1 cellular context compared by ENCODE assay signal in genomic region chr13:41018583-41018909, GRCh38.
TF ChIP-seq lines count a peak whose summit lies in the region.

No MANE protein-coding gene starts in this region.

TF ChIP-seq in GM12878, 131 proteins besides CTCF, POLR2A, EP300 and RAD21 (continued from another document):
- TF ChIP-seq, protein P1, sequence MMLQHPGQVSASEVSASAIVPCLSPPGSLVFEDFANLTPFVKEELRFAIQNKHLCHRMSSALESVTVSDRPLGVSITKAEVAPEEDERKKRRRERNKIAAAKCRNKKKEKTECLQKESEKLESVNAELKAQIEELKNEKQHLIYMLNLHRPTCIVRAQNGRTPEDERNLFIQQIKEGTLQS (IDR thresholded peaks at IDR 0.05; ENCODE audit: borderline replicate concordance, extremely low read depth, low read depth, low read length) = no peak
- TF ChIP-seq MTA2 (IDR thresholded peaks at IDR 0.05; ENCODE audit: low read depth) = no peak
- TF ChIP-seq RAD51 (IDR thresholded peaks at IDR 0.05) = no peak
- TF ChIP-seq, protein P2, sequence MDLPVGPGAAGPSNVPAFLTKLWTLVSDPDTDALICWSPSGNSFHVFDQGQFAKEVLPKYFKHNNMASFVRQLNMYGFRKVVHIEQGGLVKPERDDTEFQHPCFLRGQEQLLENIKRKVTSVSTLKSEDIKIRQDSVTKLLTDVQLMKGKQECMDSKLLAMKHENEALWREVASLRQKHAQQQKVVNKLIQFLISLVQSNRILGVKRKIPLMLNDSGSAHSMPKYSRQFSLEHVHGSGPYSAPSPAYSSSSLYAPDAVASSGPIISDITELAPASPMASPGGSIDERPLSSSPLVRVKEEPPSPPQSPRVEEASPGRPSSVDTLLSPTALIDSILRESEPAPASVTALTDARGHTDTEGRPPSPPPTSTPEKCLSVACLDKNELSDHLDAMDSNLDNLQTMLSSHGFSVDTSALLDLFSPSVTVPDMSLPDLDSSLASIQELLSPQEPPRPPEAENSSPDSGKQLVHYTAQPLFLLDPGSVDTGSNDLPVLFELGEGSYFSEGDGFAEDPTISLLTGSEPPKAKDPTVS (IDR thresholded peaks at IDR 0.05; ENCODE audit: low read depth, low read length) = no peak
- TF ChIP-seq MYB (IDR thresholded peaks at IDR 0.05; ENCODE audit: borderline replicate concordance, low read depth, low read length) = no peak
- no peak for TF ChIP-seq EZH2 (IDR thresholded peaks at IDR 0.05; ENCODE audit: borderline replicate concordance, control insufficient read depth, low read depth, low read length)
- no peak for TF ChIP-seq STAT3 (IDR thresholded peaks at IDR 0.05; ENCODE audit: low read depth, low read length)
- no peak for TF ChIP-seq MEF2A (IDR thresholded peaks at IDR 0.05; ENCODE audit: insufficient read depth, low read depth, low read length)
- TF ChIP-seq ZNF207 (IDR thresholded peaks at IDR 0.05; ENCODE audit: borderline replicate concordance) = no peak
- TF ChIP-seq MLLT1 (IDR thresholded peaks at IDR 0.05) = no peak
